Comparison of ENCODE assay signal across 11 cellular contexts in genomic region chr4:152572417-152573086, GRCh38. TPM values are rescaled to one million over a fixed set of nuclear protein-coding genes. Genes with fewer than 3 reads are reported as not detected.
DNase-seq lines count a peak whose midpoint lies in the region; ATAC-seq, FAIRE-seq and TF ChIP-seq lines count a peak whose summit lies in the region.
"Had no signal": no experiment of that assay in that cellular context is flagged by ENCODE, and none has a peak within 500 bp of the region (broad histone marks: within the 10 kb centered on the region; RNA-seq: fewer than 3 reads in every experiment).

No MANE protein-coding gene starts in this region.

- H3K27me3 ChIP-seq in OCI-LY3 (ENCODE audit: low read depth, low read length) = no peaks in the 10 kb centered on the region
- no peaks in the 10 kb centered on the region for H3K27me3 ChIP-seq in foreskin keratinocyte
- no peaks in the 10 kb centered on the region for H3K27me3 ChIP-seq in body of pancreas
- H3K27me3 ChIP-seq: BLaER1 had no signal

- peak; percentile 92 for ATAC-seq in foreskin keratinocyte
- no peak for ATAC-seq in left ventricle myocardium superior
- no peak for ATAC-seq in body of pancreas

- FAIRE-seq in frontal cortex (lab: Jason Lieb, UNC) = no peak

- CTCF ChIA-PET in HEK293 (lab: Yijun Ruan, JAX) = interaction anchor here (0.7 kb wide), 1 partner anchor 57 kb away, joined by 5 read pairs; no protein-coding TSS in a partner anchor

- no peaks in the 10 kb centered on the region for H3K36me3 ChIP-seq in HEK293 (ENCODE audit: control insufficient read depth in 2 of 2, insufficient read depth in 1 of 2, low read length in 2 of 2)
- H3K36me3 ChIP-seq in OCI-LY3 (replicated peaks; ENCODE audit: low read depth, low read length) = no peaks in the 10 kb centered on the region
- no peaks in the 10 kb centered on the region for H3K36me3 ChIP-seq in body of pancreas (replicated peaks in 1 of 2; ENCODE audit: insufficient read depth in 1 of 2, low read depth in 2 of 2)
- H3K36me3 ChIP-seq: BLaER1 had no signal

- TF ChIP-seq POLR2A in body of pancreas (IDR thresholded peaks at IDR 0.05) = no peak

- WGBS in body of pancreas, 2 donors = 56 to 57% methylated on average over 9 of the region's 9 CpGs

- peak overlapping the region; percentile 64 for H3K4me2 ChIP-seq in OCI-LY3 (ENCODE audit: low read length)
- H3K4me2 ChIP-seq: BLaER1 had no signal

- intact Hi-C loops in left ventricle myocardium superior (cut with micrococcal nuclease) = no loop called here
- intact Hi-C loops in body of pancreas (cut with DNase I) = no loop called here

- H3K4me1 ChIP-seq in HEK293 (ENCODE audit: control insufficient read depth, insufficient read depth, low read length) (no peaks in the 10 kb centered on the region), OCI-LY3 (ENCODE audit: low read length) (peaks cover 26% of the 10 kb centered on the region), foreskin keratinocyte (peaks cover 10% of the 10 kb centered on the region), body of pancreas (no peaks in the 10 kb centered on the region)
- H3K4me1 ChIP-seq: BLaER1 had no signal

- H4K20me1 ChIP-seq in OCI-LY3 (ENCODE audit: insufficient read depth, low read length) = no peaks in the 10 kb centered on the region
- H4K20me1 ChIP-seq: BLaER1 had no signal

- H3K4me3 ChIP-seq in HEK293 (ENCODE audit: low read depth, low read length) = no peak overlapping the region
- H3K4me3 ChIP-seq in OCI-LY3 (ENCODE audit: low read length) = peak overlapping the region; percentile 36
- no peak overlapping the region for H3K4me3 ChIP-seq in body of pancreas
- H3K4me3 ChIP-seq: BLaER1 had no signal

- POLR2A ChIA-PET in HEK293 (lab: Yijun Ruan, JAX) = no interaction called here

- H3K79me2 ChIP-seq in OCI-LY3 (ENCODE audit: low read length) = no peaks in the 10 kb centered on the region

- TF ChIP-seq CTCF in HEK293 (tag by site-specific recombination; IDR thresholded peaks at IDR 0.05) (no peak), OCI-LY3 (IDR thresholded peaks at IDR 0.05; ENCODE audit: low read depth, low read length) (no peak), foreskin keratinocyte (conservative IDR thresholded peaks at IDR 0.05) (no peak), body of pancreas (IDR thresholded peaks at IDR 0.05) (no peak)

- no peak overlapping the region for H3K9ac ChIP-seq in OCI-LY3 (ENCODE audit: low read length)
- H3K9ac ChIP-seq: BLaER1 had no signal

- DNase-seq in EL = peak; percentile 33
- peak; percentile 67 to 87 for DNase-seq in foreskin keratinocyte
- DNase-seq in NCI-H1092 treated with DMSO at 0.1 percent for 48 hours (lab: John Stamatoyannopoulos, UW) = no peak
- no peak for DNase-seq in left ventricle myocardium superior
- no peak for DNase-seq in frontal cortex (ENCODE audit: low spot score in 2 of 2)
- no peak for DNase-seq in body of pancreas
- DNase-seq: activated naive CD4-positive, alpha-beta T cell treated with anti-CD3 and anti-CD28 coated beads, Interleukin-2, amount 50 U/mL, for 16 hours; NCI-H2107 had no signal

- peak overlapping the region; percentile 49 for H2AFZ ChIP-seq in OCI-LY3 (ENCODE audit: low read depth, low read length)

- no peak overlapping the region for H3K27ac ChIP-seq in HEK293 (ENCODE audit: extremely low read depth, low read depth, low read length)
- H3K27ac ChIP-seq in OCI-LY3 (ENCODE audit: low read length) = no peak overlapping the region
- peak overlapping the region; percentile 18 for H3K27ac ChIP-seq in foreskin keratinocyte
- H3K27ac ChIP-seq in body of pancreas = no peak overlapping the region
- H3K27ac ChIP-seq: BLaER1 had no signal

- no peaks in the 10 kb centered on the region for H3K9me3 ChIP-seq in HEK293 (ENCODE audit: control insufficient read depth, insufficient read depth, low read depth, low read length)
- no peaks in the 10 kb centered on the region for H3K9me3 ChIP-seq in OCI-LY3 (ENCODE audit: insufficient read depth, low read length)
- H3K9me3 ChIP-seq in body of pancreas = no peaks in the 10 kb centered on the region
- H3K9me3 ChIP-seq: BLaER1 had no signal

TF ChIP-seq in HEK293, 187 proteins besides CTCF, POLR2A, EP300 and RAD21:
- peak; percentile 18; the same call in 1 of the 2 replicates for TF ChIP-seq GLIS1 (tag by site-specific recombination; IDR thresholded peaks at IDR 0.05)
- TF ChIP-seq KLF7 (tag by site-specific recombination; IDR thresholded peaks at IDR 0.05; ENCODE audit: borderline replicate concordance) = no peak

RNA-seq across cellular contexts. Expression of gene FBXW7, which starts 36.7 kb away (rescaled TPM):
- total RNA-seq in foreskin keratinocyte (39.3 and 41.0 TPM in 2 replicates), left ventricle myocardium superior (59.4 TPM), frontal cortex (433 TPM), body of pancreas (10 to 100 TPM; 34.5 to 40.5 TPM)
- 6.6 and 7.2 TPM in 2 replicates for polyA plus RNA-seq in foreskin keratinocyte

Comparison
In these comparisons a context has a peak if more than half of its experiments do, and no peak if none do; other contexts are left out.
1. DNase-seq: peak in EL (single experiment) and foreskin keratinocyte (2 of 2); none in NCI-H1092 treated with DMSO at 0.1 percent for 48 hours (single experiment), left ventricle myocardium superior (single experiment), frontal cortex (0 of 2) and body of pancreas (0 of 4).